ENCODE assay signal across 17 cellular contexts in genomic region chr2:68733365-68733764, GRCh38.
"Had no signal": no experiment of that assay in that cellular context is flagged by ENCODE, and none has a peak within 500 bp of the region (broad histone marks: within the 10 kb centered on the region; RNA-seq: fewer than 3 reads in every experiment).

No MANE protein-coding gene starts in this region.

- H3K27ac ChIP-seq: epithelial cell of prostate, testis, VCaP had no signal

- H3K4me3 Mint-ChIP-seq: activated naive CD4-positive, alpha-beta T cell treated with anti-CD3 and anti-CD28 coated beads for 36 hours; activated naive CD8-positive, alpha-beta T cell treated with anti-CD3 and anti-CD28 coated beads, Interleukin-2, amount 50 U/mL, for 24 hours; dendritic cell treated with granulocyte-macrophage colony-stimulating factor and Interleukin-4, amounts not matched to agents 40 ng/mL and 50 ng/mL, for 4 days; natural killer cell treated with Interleukin-12 subunit alpha and Interleukin-12 subunit beta and Interleukin-15 and Interleukin-18, amount 100 ng/mL, for 72 hours; stimulated activated naive CD8-positive, alpha-beta T cell treated with anti-CD3 and anti-CD28 coated beads, Interleukin-15, amount 100 ng/mL, for 72 hours had no signal

- H3K9me3 Mint-ChIP-seq: activated naive CD4-positive, alpha-beta T cell treated with anti-CD3 and anti-CD28 coated beads for 36 hours; activated naive CD8-positive, alpha-beta T cell treated with anti-CD3 and anti-CD28 coated beads, Interleukin-2, amount 50 U/mL, for 24 hours; activated T-helper 2 cell treated with anti-CD3 and anti-CD28 coated beads, Interferon-gamma antibody, Interleukin-2, Interleukin-4, amounts not matched to agents 10 μg/mL and 5 μg/mL and 100 μg/mL, durations not matched to agents 14 hours and 24 hours and 36 hours; dendritic cell treated with granulocyte-macrophage colony-stimulating factor and Interleukin-4, amounts not matched to agents 40 ng/mL and 50 ng/mL, for 4 days; natural killer cell treated with Interleukin-12 subunit alpha and Interleukin-12 subunit beta and Interleukin-15 and Interleukin-18, amount 100 ng/mL, for 72 hours; stimulated activated naive CD8-positive, alpha-beta T cell treated with anti-CD3 and anti-CD28 coated beads, Interleukin-15, amount 100 ng/mL, for 72 hours had no signal

- H3K4me1 ChIP-seq: testis had no signal

- DNase-seq: activated CD4-positive, alpha-beta T cell treated with anti-CD3 and anti-CD28 coated beads for 1 hour; activated CD4-positive, alpha-beta T cell treated with anti-CD3 and anti-CD28 coated beads, Interleukin-2, amount 50 U/mL, for 4 hours; activated T-cell treated with anti-CD3 and anti-CD28 coated beads, Interleukin-2, amount 50 U/mL, for 1 hour; aorta; cerebellar nuclear complex; foreskin melanocyte; mesendoderm; right cardiac atrium; stimulated activated naive CD8-positive, alpha-beta T cell treated with anti-CD3 and anti-CD28 coated beads, Interleukin-15, amount 100 ng/mL, for 72 hours; testis had no signal

- ATAC-seq: activated naive CD8-positive, alpha-beta T cell treated with anti-CD3 and anti-CD28 coated beads, Interleukin-2, amount 50 U/mL, for 24 hours; natural killer cell treated with Interleukin-12 subunit alpha and Interleukin-12 subunit beta and Interleukin-15 and Interleukin-18, amount 100 ng/mL, for 72 hours; right cardiac atrium had no signal

- H3K4me3 ChIP-seq: testis had no signal

- H3K9me3 ChIP-seq: testis had no signal

- H3K27ac Mint-ChIP-seq: activated naive CD4-positive, alpha-beta T cell treated with anti-CD3 and anti-CD28 coated beads for 36 hours; activated naive CD8-positive, alpha-beta T cell treated with anti-CD3 and anti-CD28 coated beads, Interleukin-2, amount 50 U/mL, for 24 hours; activated T-helper 2 cell treated with anti-CD3 and anti-CD28 coated beads, Interferon-gamma antibody, Interleukin-2, Interleukin-4, amounts not matched to agents 10 μg/mL and 5 μg/mL and 100 μg/mL, durations not matched to agents 14 hours and 24 hours and 36 hours; dendritic cell treated with granulocyte-macrophage colony-stimulating factor and Interleukin-4, amounts not matched to agents 40 ng/mL and 50 ng/mL, for 4 days; natural killer cell treated with Interleukin-12 subunit alpha and Interleukin-12 subunit beta and Interleukin-15 and Interleukin-18, amount 100 ng/mL, for 72 hours; stimulated activated naive CD8-positive, alpha-beta T cell treated with anti-CD3 and anti-CD28 coated beads, Interleukin-15, amount 100 ng/mL, for 72 hours had no signal

- H3K27me3 Mint-ChIP-seq: activated naive CD8-positive, alpha-beta T cell treated with anti-CD3 and anti-CD28 coated beads, Interleukin-2, amount 50 U/mL, for 24 hours; dendritic cell treated with granulocyte-macrophage colony-stimulating factor and Interleukin-4, amounts not matched to agents 40 ng/mL and 50 ng/mL, for 4 days; stimulated activated naive CD8-positive, alpha-beta T cell treated with anti-CD3 and anti-CD28 coated beads, Interleukin-15, amount 100 ng/mL, for 72 hours had no signal

- H3K27me3 ChIP-seq: testis had no signal
